8 cellular contexts compared by ENCODE assay signal in genomic region chr12:110577717-110578521, GRCh38. TPM values are rescaled to one million over a fixed set of nuclear protein-coding genes. Genes with fewer than 3 reads are reported as not detected.
DNase-seq lines count a peak whose midpoint lies in the region; ATAC-seq and TF ChIP-seq lines count a peak whose summit lies in the region.

No MANE protein-coding gene starts in this region.

- no peak overlapping the region for H3K4me3 ChIP-seq in fibroblast of pulmonary artery (replicated peaks; ENCODE audit: low read depth, low read length)

- peak overlapping the region; percentile 98 for H3K4me3 Mint-ChIP-seq in activated CD4-positive, alpha-beta T cell treated with anti-CD3 and anti-CD28 coated beads, Interleukin-2, amount 10 ng/mL, durations not matched to agents 24 days and 14 days
- H3K4me3 Mint-ChIP-seq in stimulated activated effector memory CD8-positive, alpha-beta T cell treated with anti-CD3 and anti-CD28 coated beads, Interleukin-12 subunit alpha, Interleukin-12 subunit beta, amount 100 ng/mL, for 72 hours, result peak overlapping the region; percentile 90
- no peak overlapping the region for H3K4me3 Mint-ChIP-seq in glutamatergic neuron (ENCODE audit: unreplicated experiment)

- H3K9me3 Mint-ChIP-seq in activated CD4-positive, alpha-beta T cell treated with anti-CD3 and anti-CD28 coated beads, Interleukin-2, amount 10 ng/mL, durations not matched to agents 24 days and 14 days, result no peaks in the 10 kb centered on the region
- no peaks in the 10 kb centered on the region for H3K9me3 Mint-ChIP-seq in stimulated activated effector memory CD8-positive, alpha-beta T cell treated with anti-CD3 and anti-CD28 coated beads, Interleukin-12 subunit alpha, Interleukin-12 subunit beta, amount 100 ng/mL, for 72 hours
- H3K9me3 Mint-ChIP-seq in glutamatergic neuron (ENCODE audit: unreplicated experiment), result peaks cover 2% of the 10 kb centered on the region

- peak; percentile 82 for ATAC-seq in stimulated activated effector memory CD8-positive, alpha-beta T cell treated with anti-CD3 and anti-CD28 coated beads, Interleukin-12 subunit alpha, Interleukin-12 subunit beta, amount 100 ng/mL, for 72 hours
- no peak for ATAC-seq in GM21723 (IDR thresholded peaks at IDR 0.05; ENCODE audit: unreplicated experiment)
- no peak for ATAC-seq in GM21619 (IDR thresholded peaks at IDR 0.05; ENCODE audit: unreplicated experiment)

- H3K36me3 Mint-ChIP-seq in activated CD4-positive, alpha-beta T cell treated with anti-CD3 and anti-CD28 coated beads, Interleukin-2, amount 10 ng/mL, durations not matched to agents 24 days and 14 days (ENCODE audit: low read depth), result peaks cover 29% of the 10 kb centered on the region
- peaks cover 56% of the 10 kb centered on the region for H3K36me3 Mint-ChIP-seq in stimulated activated effector memory CD8-positive, alpha-beta T cell treated with anti-CD3 and anti-CD28 coated beads, Interleukin-12 subunit alpha, Interleukin-12 subunit beta, amount 100 ng/mL, for 72 hours
- no peaks in the 10 kb centered on the region for H3K36me3 Mint-ChIP-seq in glutamatergic neuron (ENCODE audit: unreplicated experiment)

- no peaks in the 10 kb centered on the region for H3K27me3 Mint-ChIP-seq in activated CD4-positive, alpha-beta T cell treated with anti-CD3 and anti-CD28 coated beads, Interleukin-2, amount 10 ng/mL, durations not matched to agents 24 days and 14 days
- peaks cover 4% of the 10 kb centered on the region for H3K27me3 Mint-ChIP-seq in glutamatergic neuron (ENCODE audit: unreplicated experiment)

- H3K4me1 Mint-ChIP-seq in activated CD4-positive, alpha-beta T cell treated with anti-CD3 and anti-CD28 coated beads, Interleukin-2, amount 10 ng/mL, durations not matched to agents 24 days and 14 days, result peaks cover 59% of the 10 kb centered on the region
- peaks cover 49% of the 10 kb centered on the region for H3K4me1 Mint-ChIP-seq in stimulated activated effector memory CD8-positive, alpha-beta T cell treated with anti-CD3 and anti-CD28 coated beads, Interleukin-12 subunit alpha, Interleukin-12 subunit beta, amount 100 ng/mL, for 72 hours
- H3K4me1 Mint-ChIP-seq in glutamatergic neuron (ENCODE audit: low read depth, unreplicated experiment), result peaks cover 7% of the 10 kb centered on the region

- intact Hi-C loops in activated CD4-positive, alpha-beta T cell treated with anti-CD3 and anti-CD28 coated beads, Interleukin-2, amount 10 ng/mL, durations not matched to agents 24 days and 14 days (cut with micrococcal nuclease), result loop anchor here (1.0 to 5.0 kb wide), 5 partner anchors 16 to 581 kb away; partner anchors contain the start of genes ANKRD13A and GIT2

- no peak for TF ChIP-seq CTCF in fibroblast of pulmonary artery (IDR thresholded peaks at IDR 0.05; ENCODE audit: low read length, missing control alignments)
- no peak for TF ChIP-seq CTCF in glutamatergic neuron (IDR thresholded peaks at IDR 0.05; ENCODE audit: partially characterized antibody, unreplicated experiment)

- DNase-seq in GF-D8 (lab: John Stamatoyannopoulos, UW) (peak; percentile 47), HT1080 (ENCODE audit: low read depth) (peak; percentile 91), fibroblast of pulmonary artery (ENCODE audit: low read depth) (peak; percentile 69), glutamatergic neuron (no peak)
- peak; percentile 87 for DNase-seq in activated CD4-positive, alpha-beta T cell treated with anti-CD3 and anti-CD28 coated beads, Interleukin-2, amount 10 ng/mL, durations not matched to agents 24 days and 14 days
- peak; percentile 34 to 75 for DNase-seq in stimulated activated effector memory CD8-positive, alpha-beta T cell treated with anti-CD3 and anti-CD28 coated beads, Interleukin-12 subunit alpha, Interleukin-12 subunit beta, amount 100 ng/mL, for 72 hours (ENCODE audit: low spot score in 2 of 2)

- peak overlapping the region; percentile 97 for H3K27ac Mint-ChIP-seq in activated CD4-positive, alpha-beta T cell treated with anti-CD3 and anti-CD28 coated beads, Interleukin-2, amount 10 ng/mL, durations not matched to agents 24 days and 14 days
- peak overlapping the region; percentile 96 for H3K27ac Mint-ChIP-seq in stimulated activated effector memory CD8-positive, alpha-beta T cell treated with anti-CD3 and anti-CD28 coated beads, Interleukin-12 subunit alpha, Interleukin-12 subunit beta, amount 100 ng/mL, for 72 hours
- no peak overlapping the region for H3K27ac Mint-ChIP-seq in glutamatergic neuron (ENCODE audit: unreplicated experiment)

RNA-seq across cellular contexts. Expression of gene PPTC7, which starts 5.2 kb away (rescaled TPM):
- total RNA-seq in HT1080 (2014; rRNA removed; shearing (Covaris generic)), result 5.8 and 14.9 TPM in 2 replicates
- 17.6 and 24.2 TPM in 2 replicates for polyA plus RNA-seq in HT1080 (2015; cell fraction: cytosol; rRNA removed)
- 18.5 and 19.8 TPM in 2 replicates for polyA plus RNA-seq in HT1080 (2015; cell fraction: nucleus; rRNA removed)
- total RNA-seq in activated CD4-positive, alpha-beta T cell treated with anti-CD3 and anti-CD28 coated beads, Interleukin-2, amount 10 ng/mL, durations not matched to agents 24 days and 14 days, result 57.9 and 58.4 TPM in 2 replicates
- total RNA-seq in glutamatergic neuron (ENCODE audit: unreplicated experiment), result 11.4 TPM

RNA-seq across cellular contexts. Expression of gene TCTN1, which starts 36.0 kb away (rescaled TPM):
- total RNA-seq in HT1080 (2014; rRNA removed; shearing (Covaris generic)), result 13.1 and 15.9 TPM in 2 replicates
- 16.2 and 17.4 TPM in 2 replicates for polyA plus RNA-seq in HT1080 (2015; cell fraction: cytosol; rRNA removed)
- polyA plus RNA-seq in HT1080 (2015; cell fraction: nucleus; rRNA removed), result 36.1 and 37.3 TPM in 2 replicates
- 11.7 and 15.4 TPM in 2 replicates for total RNA-seq in activated CD4-positive, alpha-beta T cell treated with anti-CD3 and anti-CD28 coated beads, Interleukin-2, amount 10 ng/mL, durations not matched to agents 24 days and 14 days
- total RNA-seq in glutamatergic neuron (ENCODE audit: unreplicated experiment), result 21.8 TPM
